In genomic region chr18:9542924-9543323, GRCh38 we compare ENCODE assay signal across 34 cellular contexts.
DNase-seq lines count a peak whose midpoint lies in the region; ATAC-seq and TF ChIP-seq lines count a peak whose summit lies in the region.
"Had no signal": no experiment of that assay in that cellular context is flagged by ENCODE, and none has a peak within 500 bp of the region (broad histone marks: within the 10 kb centered on the region; RNA-seq: fewer than 3 reads in every experiment).

No MANE protein-coding gene starts in this region.

- TF ChIP-seq CTCF in Caco-2 (IDR thresholded peaks at IDR 0.05; ENCODE audit: insufficient read depth in 1 of 2, low read depth in 1 of 2, low read length in 1 of 2, severe bottlenecking in 1 of 2, unreplicated experiment in 1 of 2) (no peak), HEK293 (tag by site-specific recombination; IDR thresholded peaks at IDR 0.05) (no peak), neural progenitor cell (IDR thresholded peaks at IDR 0.05) (no peak)

- no TSS peak for BruUV-seq in Caco-2 (replicated peaks; lab: Mats Ljungman, UMichigan)

- H3K27me3 ChIP-seq in Caco-2 (replicated peaks; ENCODE audit: control insufficient read depth, insufficient read depth, low read length) (no peaks in the 10 kb centered on the region), neural progenitor cell (no peaks in the 10 kb centered on the region)
- H3K27me3 ChIP-seq: cardiac muscle cell, left lung, pancreas, stomach had no signal

- no peak overlapping the region for H3K4me2 ChIP-seq in neural progenitor cell

- CTCF ChIA-PET in Caco-2 (lab: Charles Lee) = no interaction called here
- CTCF ChIA-PET in HEK293 (lab: Yijun Ruan, JAX) = interaction anchor here (0.7 kb wide), 2 partner anchors 460 to 1536 kb away, joined by 3 to 4 read pairs; no protein-coding TSS in a partner anchor

- H3K9ac ChIP-seq in neural progenitor cell = no peak overlapping the region

- H3K4me3 ChIP-seq in Caco-2 (ENCODE audit: low read depth, low read length) (no peak overlapping the region), HEK293 (ENCODE audit: low read depth, low read length) (no peak overlapping the region), neural progenitor cell (no peak overlapping the region)
- H3K4me3 ChIP-seq: cardiac muscle cell, coronary artery, GM12878, left lung, pancreas, stomach had no signal

- H3K4me3 Mint-ChIP-seq in Caco-2 (ENCODE audit: unreplicated experiment) = peak overlapping the region; percentile 29
- peak overlapping the region; percentile 50 for H3K4me3 Mint-ChIP-seq in neural progenitor cell
- H3K4me3 Mint-ChIP-seq: activated CD4-positive, alpha-beta memory T cell treated with anti-CD3 and anti-CD28 coated beads, Interleukin-2, amount 10 ng/mL, durations not matched to agents 7 days and 5 days; activated naive CD4-positive, alpha-beta T cell treated with anti-CD3 and anti-CD28 coated beads, Interleukin-2, amount 50 U/mL, for 24 hours; CD8-positive, alpha-beta memory T cell; mesothelial cell of epicardium; naive B cell; T-helper 1 cell treated with Interleukin-12 subunit alpha and Interleukin-12 subunit beta and Interleukin-4 antibody, amounts not matched to agents 30 μg/mL and 1 μg/mL, for 36 hours had no signal

- H3F3A ChIP-seq in neural progenitor cell (ENCODE audit: low read depth) = no peaks in the 10 kb centered on the region

- POLR2A ChIA-PET in Caco-2 (lab: Charles Lee) = no interaction called here
- POLR2A ChIA-PET in HEK293 (lab: Yijun Ruan, JAX) = interaction anchor here (0.5 kb wide), 1 partner anchor 14 kb away, joined by 3 read pairs; no protein-coding TSS in a partner anchor

- H3K27ac ChIP-seq in HEK293 (ENCODE audit: extremely low read depth, low read depth, low read length) (no peak overlapping the region), neural progenitor cell (no peak overlapping the region)
- H3K27ac ChIP-seq: cardiac muscle cell, coronary artery, epithelial cell of prostate, left lung, pancreas, stomach had no signal

- H3K27me3 Mint-ChIP-seq in Caco-2 (ENCODE audit: insufficient read depth, unreplicated experiment) (no peaks in the 10 kb centered on the region), neural progenitor cell (ENCODE audit: insufficient read depth, low read depth) (peaks cover 5% of the 10 kb centered on the region)
- H3K27me3 Mint-ChIP-seq: activated CD4-positive, alpha-beta memory T cell treated with anti-CD3 and anti-CD28 coated beads, Interleukin-2, amount 10 ng/mL, durations not matched to agents 7 days and 5 days; activated naive CD4-positive, alpha-beta T cell treated with anti-CD3 and anti-CD28 coated beads, Interleukin-2, amount 50 U/mL, for 24 hours; CD8-positive, alpha-beta memory T cell; naive B cell had no signal

- peaks cover 73% of the 10 kb centered on the region for H3K36me3 Mint-ChIP-seq in Caco-2 (ENCODE audit: insufficient read depth, unreplicated experiment)
- peaks cover 45% of the 10 kb centered on the region for H3K36me3 Mint-ChIP-seq in neural progenitor cell

- no peaks in the 10 kb centered on the region for H3K9me3 Mint-ChIP-seq in Caco-2 (ENCODE audit: unreplicated experiment)
- no peaks in the 10 kb centered on the region for H3K9me3 Mint-ChIP-seq in neural progenitor cell
- H3K9me3 Mint-ChIP-seq: activated CD4-positive, alpha-beta memory T cell treated with anti-CD3 and anti-CD28 coated beads, Interleukin-2, amount 10 ng/mL, durations not matched to agents 7 days and 5 days; activated naive CD4-positive, alpha-beta T cell treated with anti-CD3 and anti-CD28 coated beads, Interleukin-2, amount 50 U/mL, for 24 hours; activated T-helper 2 cell treated with anti-CD3 and anti-CD28 coated beads, Interferon-gamma antibody, Interleukin-2, Interleukin-4, amounts not matched to agents 10 μg/mL and 5 μg/mL and 100 μg/mL, durations not matched to agents 14 hours and 24 hours and 36 hours; CD8-positive, alpha-beta memory T cell; mesothelial cell of epicardium; naive B cell; T-helper 1 cell treated with Interleukin-12 subunit alpha and Interleukin-12 subunit beta and Interleukin-4 antibody, amounts not matched to agents 30 μg/mL and 1 μg/mL, for 36 hours had no signal

- no peaks in the 10 kb centered on the region for H3K79me2 ChIP-seq in neural progenitor cell (ENCODE audit: low read depth)

- no peak overlapping the region for H2AFZ ChIP-seq in neural progenitor cell (replicated peaks)

- no peaks in the 10 kb centered on the region for H4K20me1 ChIP-seq in neural progenitor cell (ENCODE audit: low read depth)

- ATAC-seq in esophagus mucosa = peak; percentile 44
- ATAC-seq in GM21447 (IDR thresholded peaks at IDR 0.05; ENCODE audit: unreplicated experiment) = no peak
- ATAC-seq in HG02885 (IDR thresholded peaks at IDR 0.05; ENCODE audit: poor library complexity, unreplicated experiment) = no peak
- ATAC-seq: activated CD4-positive, CD25-positive, alpha-beta regulatory T cell treated with anti-CD3 and anti-CD28 coated beads, Interleukin-2, amount 50 U/mL, for 24 hours; GM12878; left lung; pancreas; SK-N-SH treated with all-trans-retinoic acid at 6 μM for 48 hours had no signal

- no peaks in the 10 kb centered on the region for H3K9me3 ChIP-seq in Caco-2
- H3K9me3 ChIP-seq in HEK293 (ENCODE audit: control insufficient read depth, insufficient read depth, low read depth, low read length) = no peaks in the 10 kb centered on the region
- no peaks in the 10 kb centered on the region for H3K9me3 ChIP-seq in neural progenitor cell (ENCODE audit: low read depth)
- H3K9me3 ChIP-seq: left lung, pancreas, stomach had no signal

- H3K36me3 ChIP-seq in Caco-2 (ENCODE audit: control insufficient read depth, insufficient read depth, low read length) (no peaks in the 10 kb centered on the region; the same call in 1 of the 2 replicates), HEK293 (ENCODE audit: control insufficient read depth in 2 of 2, insufficient read depth in 1 of 2, low read length in 2 of 2) (peaks cover 0 to 28% of the 10 kb centered on the region in 2 experiments; a peak in 2 of 3 replicates), neural progenitor cell (peaks cover 15% of the 10 kb centered on the region)

- DNase-seq in Caco-2 = no peak
- no peak for DNase-seq in neural progenitor cell (ENCODE audit: low spot score)
- no peak for DNase-seq in NCI-H1092 treated with DMSO at 0.1 percent for 48 hours (lab: John Stamatoyannopoulos, UW)
- DNase-seq: ACHN; activated CD4-positive, alpha-beta memory T cell treated with anti-CD3 and anti-CD28 coated beads, Interleukin-2, amount 10 ng/mL, durations not matched to agents 7 days and 5 days; aorta; CD8-positive, alpha-beta memory T cell; effector CD8-positive, alpha-beta T cell; GOT3; hypothalamus; Kasumi-1; left lung; naive B cell; NCI-H1436; NCI-H226; NCI-H69; pancreas; Right ventricle myocardium superior; small intestine; stomach had no signal

- H3K4me1 ChIP-seq in Caco-2 = no peaks in the 10 kb centered on the region
- H3K4me1 ChIP-seq in HEK293 (ENCODE audit: control insufficient read depth, insufficient read depth, low read length) = no peaks in the 10 kb centered on the region
- H3K4me1 ChIP-seq in neural progenitor cell = no peaks in the 10 kb centered on the region
- H3K4me1 ChIP-seq: left lung, pancreas had no signal

- H3K27ac Mint-ChIP-seq in Caco-2 (ENCODE audit: unreplicated experiment) = peak overlapping the region; percentile 35
- peak overlapping the region; percentile 31 for H3K27ac Mint-ChIP-seq in neural progenitor cell
- H3K27ac Mint-ChIP-seq: activated CD4-positive, alpha-beta memory T cell treated with anti-CD3 and anti-CD28 coated beads, Interleukin-2, amount 10 ng/mL, durations not matched to agents 7 days and 5 days; activated naive CD4-positive, alpha-beta T cell treated with anti-CD3 and anti-CD28 coated beads, Interleukin-2, amount 50 U/mL, for 24 hours; activated T-helper 2 cell treated with anti-CD3 and anti-CD28 coated beads, Interferon-gamma antibody, Interleukin-2, Interleukin-4, amounts not matched to agents 10 μg/mL and 5 μg/mL and 100 μg/mL, durations not matched to agents 14 hours and 24 hours and 36 hours; mesothelial cell of epicardium; T-helper 1 cell treated with Interleukin-12 subunit alpha and Interleukin-12 subunit beta and Interleukin-4 antibody, amounts not matched to agents 30 μg/mL and 1 μg/mL, for 36 hours had no signal

- H3K4me1 Mint-ChIP-seq in Caco-2 (ENCODE audit: low read depth, unreplicated experiment) (no peaks in the 10 kb centered on the region), neural progenitor cell (peaks cover 11% of the 10 kb centered on the region)
- H3K4me1 Mint-ChIP-seq: activated CD4-positive, alpha-beta memory T cell treated with anti-CD3 and anti-CD28 coated beads, Interleukin-2, amount 10 ng/mL, durations not matched to agents 7 days and 5 days; activated naive CD4-positive, alpha-beta T cell treated with anti-CD3 and anti-CD28 coated beads, Interleukin-2, amount 50 U/mL, for 24 hours; mesothelial cell of epicardium had no signal

- intact Hi-C loops in Caco-2 (cut with micrococcal nuclease; ENCODE audit: unreplicated experiment) = no loop called here

TF ChIP-seq in HEK293, 187 proteins besides CTCF, POLR2A, EP300 and RAD21 (continues in another document):
- TF ChIP-seq GLIS2 (tag by site-specific recombination; IDR thresholded peaks at IDR 0.05) (peak; percentile 54), ZBTB44 (tag by site-specific recombination; IDR thresholded peaks at IDR 0.05) (no peak), ZNF449 (tag by site-specific recombination; IDR thresholded peaks at IDR 0.05) (no peak), ZBTB48 (tag by site-specific recombination; IDR thresholded peaks at IDR 0.05) (no peak)
